1 cellular context compared by ENCODE assay signal in the genomic region with DNA sequence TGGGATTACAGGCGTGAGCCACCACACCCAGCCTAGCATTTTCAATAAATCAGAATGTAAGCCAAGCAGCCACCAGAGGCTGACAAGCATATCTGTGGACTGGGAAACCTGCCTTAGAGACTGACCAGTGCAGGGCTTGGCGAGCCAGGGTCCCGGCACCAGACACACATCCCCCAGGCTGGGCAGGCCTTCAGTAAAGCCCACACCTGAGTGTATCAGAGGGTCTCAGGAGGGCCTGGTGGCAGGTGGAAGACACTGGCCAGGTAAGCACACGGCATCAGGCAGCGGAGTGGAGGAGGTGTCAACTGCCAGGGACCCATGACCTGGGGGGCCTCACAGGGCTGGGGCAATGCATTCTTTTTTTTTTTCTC.
TF ChIP-seq lines count a peak whose summit lies in the region.

No MANE protein-coding gene starts in this region.

TF ChIP-seq in HepG2, 621 proteins besides CTCF, POLR2A, EP300 and RAD21 (continued from another document):
- TF ChIP-seq ZNF17 (CRISPR knock-in tag; IDR thresholded peaks at IDR 0.05): no peak
- TF ChIP-seq, protein P1, sequence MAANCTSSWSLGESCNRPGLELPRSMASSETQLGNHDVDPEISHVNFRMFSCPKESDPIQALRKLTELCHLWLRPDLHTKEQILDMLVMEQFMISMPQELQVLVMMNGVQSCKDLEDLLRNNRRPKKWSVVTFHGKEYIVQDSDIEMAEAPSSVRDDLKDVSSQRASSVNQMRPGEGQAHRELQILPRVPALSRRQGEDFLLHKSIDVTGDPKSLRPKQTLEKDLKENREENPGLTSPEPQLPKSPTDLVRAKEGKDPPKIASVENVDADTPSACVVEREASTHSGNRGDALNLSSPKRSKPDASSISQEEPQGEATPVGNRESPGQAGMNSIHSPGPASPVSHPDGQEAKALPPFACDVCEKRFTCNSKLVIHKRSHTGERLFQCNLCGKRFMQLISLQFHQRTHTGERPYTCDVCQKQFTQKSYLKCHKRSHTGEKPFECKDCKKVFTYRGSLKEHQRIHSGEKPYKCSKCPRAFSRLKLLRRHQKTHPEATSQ (CRISPR knock-in tag; IDR thresholded peaks at IDR 0.05; ENCODE audit: borderline replicate concordance): no peak
- peak; percentile 4; the same call in 1 of the 2 replicates for TF ChIP-seq ZNF460 (CRISPR knock-in tag; IDR thresholded peaks at IDR 0.05; ENCODE audit: borderline replicate concordance)
